9 cellular contexts compared by ENCODE assay signal in genomic region chr17:39679521-39680192, GRCh38. TPM values are rescaled to one million over a fixed set of nuclear protein-coding genes. Genes with fewer than 3 reads are reported as not detected.
DNase-seq lines count a peak whose midpoint lies in the region; ATAC-seq and TF ChIP-seq lines count a peak whose summit lies in the region.
"Had no signal": no experiment of that assay in that cellular context is flagged by ENCODE, and none has a peak within 500 bp of the region (broad histone marks: within the 10 kb centered on the region; RNA-seq: fewer than 3 reads in every experiment).

No MANE protein-coding gene starts in this region.

- peak overlapping the region; percentile 31 for H3K4me3 ChIP-seq in DOHH2 (ENCODE audit: low read length)

- no peak for TF ChIP-seq CTCF in DOHH2 (IDR thresholded peaks at IDR 0.05; ENCODE audit: low read depth, low read length, poor library complexity, severe bottlenecking)

- peak overlapping the region; percentile 70 for H3K4me3 Mint-ChIP-seq in natural killer cell treated with Interleukin-12 subunit alpha and Interleukin-12 subunit beta and Interleukin-15 and Interleukin-18, amount 100 ng/mL, for 72 hours

- no peaks in the 10 kb centered on the region for H3K9me3 Mint-ChIP-seq in natural killer cell treated with Interleukin-12 subunit alpha and Interleukin-12 subunit beta and Interleukin-15 and Interleukin-18, amount 100 ng/mL, for 72 hours

- peaks cover 58 to 61% of the 10 kb centered on the region in 2 donors for H3K4me1 Mint-ChIP-seq in natural killer cell treated with Interleukin-12 subunit alpha and Interleukin-12 subunit beta and Interleukin-15 and Interleukin-18, amount 100 ng/mL, for 72 hours (ENCODE audit: low read depth in 2 of 2)

- H3K79me2 ChIP-seq in DOHH2 (ENCODE audit: control insufficient read depth, low read length): no peaks in the 10 kb centered on the region

- peak overlapping the region; percentile 94 to 98 for H3K27ac Mint-ChIP-seq in natural killer cell treated with Interleukin-12 subunit alpha and Interleukin-12 subunit beta and Interleukin-15 and Interleukin-18, amount 100 ng/mL, for 72 hours

- peaks cover 2% of the 10 kb centered on the region; the same call in 1 of the 2 replicates for H3F3A ChIP-seq in DOHH2 (ENCODE audit: control insufficient read depth, insufficient read depth)

- H4K20me1 ChIP-seq in DOHH2 (ENCODE audit: control insufficient read depth, insufficient read depth, low read depth, low read length): no peaks in the 10 kb centered on the region

- no peaks in the 10 kb centered on the region for H3K9me3 ChIP-seq in DOHH2 (ENCODE audit: control insufficient read depth, insufficient read depth, low read length)

- H3K36me3 Mint-ChIP-seq in natural killer cell treated with Interleukin-12 subunit alpha and Interleukin-12 subunit beta and Interleukin-15 and Interleukin-18, amount 100 ng/mL, for 72 hours: no peaks in the 10 kb centered on the region

- DNase-seq in UCSD-AML1 (lab: John Stamatoyannopoulos, UW; ENCODE audit: unreplicated experiment) (peak; percentile 74), NCI-H1048 (lab: John Stamatoyannopoulos, UW) (no peak), AML-193 (lab: John Stamatoyannopoulos, UW) (no peak), kidney glomerular epithelial cell (lab: John Stamatoyannopoulos, UW) (no peak)
- DNase-seq in central memory CD4-positive, alpha-beta T cell: peak; percentile 51
- no peak for DNase-seq in natural killer cell treated with Interleukin-12 subunit alpha and Interleukin-12 subunit beta and Interleukin-15 and Interleukin-18, amount 100 ng/mL, for 72 hours (ENCODE audit: low spot score)
- DNase-seq: stimulated activated CD4-positive, alpha-beta T cell treated with anti-CD3 and anti-CD28 coated beads, Interleukin-2, amount 100 ng/mL, for 48 hours had no signal

- H3K36me3 ChIP-seq in DOHH2 (ENCODE audit: control insufficient read depth, low read length): no peaks in the 10 kb centered on the region

- H3K27me3 ChIP-seq in DOHH2 (ENCODE audit: control insufficient read depth, low read length): no peaks in the 10 kb centered on the region

- ATAC-seq in natural killer cell treated with Interleukin-12 subunit alpha and Interleukin-12 subunit beta and Interleukin-15 and Interleukin-18, amount 100 ng/mL, for 72 hours: peak; percentile 76 to 84
- no peak for ATAC-seq in GM18858 (IDR thresholded peaks at IDR 0.05; ENCODE audit: unreplicated experiment)

- H3K27ac ChIP-seq in DOHH2 (ENCODE audit: low read depth, low read length): peak overlapping the region; percentile 38

- peaks cover 68% of the 10 kb centered on the region for H3K4me1 ChIP-seq in DOHH2 (ENCODE audit: control insufficient read depth, low read length)

- H3K9me2 ChIP-seq in DOHH2 (replicated peaks; ENCODE audit: control insufficient read depth, low read length): no peaks in the 10 kb centered on the region

- peak overlapping the region; percentile 54 for H3K4me2 ChIP-seq in DOHH2 (ENCODE audit: low read length)

- no peaks in the 10 kb centered on the region for H3K27me3 Mint-ChIP-seq in natural killer cell treated with Interleukin-12 subunit alpha and Interleukin-12 subunit beta and Interleukin-15 and Interleukin-18, amount 100 ng/mL, for 72 hours

RNA-seq across cellular contexts. Expression of gene PGAP3, which starts 8.2 kb away (rescaled TPM):
- 10 to 100 TPM in 1 of 2 donors, 1 to 10 TPM in 1; 8.8 to 13.7 TPM for total RNA-seq in natural killer cell treated with Interleukin-12 subunit alpha and Interleukin-12 subunit beta and Interleukin-15 and Interleukin-18, amount 100 ng/mL, for 72 hours

RNA-seq across cellular contexts. Expression of gene PNMT, which starts 11.4 kb away (rescaled TPM):
- total RNA-seq in natural killer cell treated with Interleukin-12 subunit alpha and Interleukin-12 subunit beta and Interleukin-15 and Interleukin-18, amount 100 ng/mL, for 72 hours: not detected

RNA-seq across cellular contexts. Expression of gene TCAP, which starts 14.5 kb away (rescaled TPM):
- total RNA-seq in natural killer cell treated with Interleukin-12 subunit alpha and Interleukin-12 subunit beta and Interleukin-15 and Interleukin-18, amount 100 ng/mL, for 72 hours: 1 to 10 TPM; 2.1 to 2.5 TPM

RNA-seq across cellular contexts. Expression of gene ERBB2, which starts 20.2 kb away (rescaled TPM):
- total RNA-seq in natural killer cell treated with Interleukin-12 subunit alpha and Interleukin-12 subunit beta and Interleukin-15 and Interleukin-18, amount 100 ng/mL, for 72 hours: 1 to 10 TPM; 3.8 to 9.5 TPM

RNA-seq across cellular contexts. Expression of gene STARD3, which starts 42.7 kb away (rescaled TPM):
- 100 to 1,000 TPM in 1 of 2 donors, 10 to 100 TPM in 1; 97.9 to 139 TPM for total RNA-seq in natural killer cell treated with Interleukin-12 subunit alpha and Interleukin-12 subunit beta and Interleukin-15 and Interleukin-18, amount 100 ng/mL, for 72 hours

Comparison
In these comparisons a context has a peak if more than half of its experiments do, and no peak if none do; other contexts are left out.
1. DNase-seq: peak in UCSD-AML1 (single experiment) and central memory CD4-positive, alpha-beta T cell (single experiment); none in natural killer cell treated with Interleukin-12 subunit alpha and Interleukin-12 subunit beta and Interleukin-15 and Interleukin-18, amount 100 ng/mL, for 72 hours (single experiment), NCI-H1048 (single experiment), AML-193 (0 of 2) and kidney glomerular epithelial cell (single experiment).